7 cellular contexts compared by ENCODE assay signal in genomic region chr13:110108348-110109139, GRCh38.
DNase-seq lines count a peak whose midpoint lies in the region; ATAC-seq and TF ChIP-seq lines count a peak whose summit lies in the region.

No MANE protein-coding gene starts in this region.

- no peaks in the 10 kb centered on the region for H3K36me3 Mint-ChIP-seq in WTC11
- no peaks in the 10 kb centered on the region for H3K36me3 Mint-ChIP-seq in stimulated activated effector memory CD8-positive, alpha-beta T cell treated with anti-CD3 and anti-CD28 coated beads, Interleukin-12 subunit alpha, Interleukin-12 subunit beta, amount 100 ng/mL, for 72 hours

- DNase-seq in NCI-H1436 treated with DMSO at 0.1 percent for 48 hours (lab: John Stamatoyannopoulos, UW): peak; percentile 1
- peak; percentile 71 for DNase-seq in WTC11 (ENCODE audit: low spot score)
- peak; percentile 78 to 88 (median 87) for DNase-seq in heart left ventricle
- DNase-seq in putamen (ENCODE audit: low spot score): peak; percentile 44
- DNase-seq in stimulated activated effector memory CD8-positive, alpha-beta T cell treated with anti-CD3 and anti-CD28 coated beads, Interleukin-12 subunit alpha, Interleukin-12 subunit beta, amount 100 ng/mL, for 72 hours (ENCODE audit: low spot score in 2 of 2): no peak

- no peak for TF ChIP-seq POLR2A in heart left ventricle (IDR thresholded peaks at IDR 0.05)

- H3K9me3 Mint-ChIP-seq in WTC11: no peaks in the 10 kb centered on the region
- peaks cover 6% of the 10 kb centered on the region for H3K9me3 Mint-ChIP-seq in stimulated activated effector memory CD8-positive, alpha-beta T cell treated with anti-CD3 and anti-CD28 coated beads, Interleukin-12 subunit alpha, Interleukin-12 subunit beta, amount 100 ng/mL, for 72 hours

- H3K27me3 ChIP-seq in heart left ventricle: no peaks in the 10 kb centered on the region

- H3K4me3 ChIP-seq in heart left ventricle: no peak overlapping the region

- no peaks in the 10 kb centered on the region for H3K27me3 Mint-ChIP-seq in WTC11 (ENCODE audit: low read depth)

- no peaks in the 10 kb centered on the region for H3K36me3 ChIP-seq in heart left ventricle

- H3K4me3 Mint-ChIP-seq in WTC11: no peak overlapping the region
- H3K4me3 Mint-ChIP-seq in stimulated activated effector memory CD8-positive, alpha-beta T cell treated with anti-CD3 and anti-CD28 coated beads, Interleukin-12 subunit alpha, Interleukin-12 subunit beta, amount 100 ng/mL, for 72 hours: no peak overlapping the region

- H3K4me1 Mint-ChIP-seq in WTC11: peaks cover 17% of the 10 kb centered on the region
- no peaks in the 10 kb centered on the region for H3K4me1 Mint-ChIP-seq in stimulated activated effector memory CD8-positive, alpha-beta T cell treated with anti-CD3 and anti-CD28 coated beads, Interleukin-12 subunit alpha, Interleukin-12 subunit beta, amount 100 ng/mL, for 72 hours

- POLR2A ChIA-PET in WTC11 (lab: Charles Lee): no interaction called here

- intact Hi-C loops in heart left ventricle (cut with DNase I): loop anchor here (2.0 to 10.0 kb wide), 19 partner anchors 28 to 1148 kb away; partner anchors contain the start of gene IRS2 (in 6 of the 10)

- TF ChIP-seq CTCF in WTC11 (IDR thresholded peaks at IDR 0.05) (no peak), heart left ventricle (IDR thresholded peaks at IDR 0.05) (peak; percentile 31 to 80 (median 68))

- WGBS in heart left ventricle, 4 donors: 71 to 83% (median 76%) methylated on average over 6 of the region's 6 CpGs

- H3K27ac Mint-ChIP-seq in WTC11: peak overlapping the region; percentile 2; the same call in 1 of the 2 replicates
- H3K27ac Mint-ChIP-seq in stimulated activated effector memory CD8-positive, alpha-beta T cell treated with anti-CD3 and anti-CD28 coated beads, Interleukin-12 subunit alpha, Interleukin-12 subunit beta, amount 100 ng/mL, for 72 hours: no peak overlapping the region

- CTCF ChIA-PET in WTC11 (lab: Charles Lee): interaction anchor here (1.1 to 1.5 kb wide), 5 partner anchors 8 to 325 kb away, joined by 3 to 4 read pairs (median 4); no protein-coding TSS in a partner anchor

- H3K9me3 ChIP-seq in heart left ventricle: no peaks in the 10 kb centered on the region

- H3K4me1 ChIP-seq in heart left ventricle: peaks cover 3 to 38% (median 13%) of the 10 kb centered on the region in 12 donors

- ATAC-seq in GM18511 (IDR thresholded peaks at IDR 0.05; ENCODE audit: unreplicated experiment) (peak; percentile 70), WTC11 (peak; percentile 83), heart left ventricle (peak; percentile 87 to 92 (median 90)), GM19455 (IDR thresholded peaks at IDR 0.05; ENCODE audit: unreplicated experiment) (no peak)
- ATAC-seq in stimulated activated effector memory CD8-positive, alpha-beta T cell treated with anti-CD3 and anti-CD28 coated beads, Interleukin-12 subunit alpha, Interleukin-12 subunit beta, amount 100 ng/mL, for 72 hours: no peak

- H3K27ac ChIP-seq in heart left ventricle: peak overlapping the region in 9 of 12 donors; percentile 57 to 81 (median 71)

TF ChIP-seq in WTC11, 78 proteins besides CTCF, POLR2A, EP300 and RAD21:
- TF ChIP-seq, protein P1, sequence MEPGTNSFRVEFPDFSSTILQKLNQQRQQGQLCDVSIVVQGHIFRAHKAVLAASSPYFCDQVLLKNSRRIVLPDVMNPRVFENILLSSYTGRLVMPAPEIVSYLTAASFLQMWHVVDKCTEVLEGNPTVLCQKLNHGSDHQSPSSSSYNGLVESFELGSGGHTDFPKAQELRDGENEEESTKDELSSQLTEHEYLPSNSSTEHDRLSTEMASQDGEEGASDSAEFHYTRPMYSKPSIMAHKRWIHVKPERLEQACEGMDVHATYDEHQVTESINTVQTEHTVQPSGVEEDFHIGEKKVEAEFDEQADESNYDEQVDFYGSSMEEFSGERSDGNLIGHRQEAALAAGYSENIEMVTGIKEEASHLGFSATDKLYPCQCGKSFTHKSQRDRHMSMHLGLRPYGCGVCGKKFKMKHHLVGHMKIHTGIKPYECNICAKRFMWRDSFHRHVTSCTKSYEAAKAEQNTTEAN (CRISPR knock-in tag; IDR thresholded peaks at IDR 0.05): peak; percentile 98
- TF ChIP-seq, protein P2, sequence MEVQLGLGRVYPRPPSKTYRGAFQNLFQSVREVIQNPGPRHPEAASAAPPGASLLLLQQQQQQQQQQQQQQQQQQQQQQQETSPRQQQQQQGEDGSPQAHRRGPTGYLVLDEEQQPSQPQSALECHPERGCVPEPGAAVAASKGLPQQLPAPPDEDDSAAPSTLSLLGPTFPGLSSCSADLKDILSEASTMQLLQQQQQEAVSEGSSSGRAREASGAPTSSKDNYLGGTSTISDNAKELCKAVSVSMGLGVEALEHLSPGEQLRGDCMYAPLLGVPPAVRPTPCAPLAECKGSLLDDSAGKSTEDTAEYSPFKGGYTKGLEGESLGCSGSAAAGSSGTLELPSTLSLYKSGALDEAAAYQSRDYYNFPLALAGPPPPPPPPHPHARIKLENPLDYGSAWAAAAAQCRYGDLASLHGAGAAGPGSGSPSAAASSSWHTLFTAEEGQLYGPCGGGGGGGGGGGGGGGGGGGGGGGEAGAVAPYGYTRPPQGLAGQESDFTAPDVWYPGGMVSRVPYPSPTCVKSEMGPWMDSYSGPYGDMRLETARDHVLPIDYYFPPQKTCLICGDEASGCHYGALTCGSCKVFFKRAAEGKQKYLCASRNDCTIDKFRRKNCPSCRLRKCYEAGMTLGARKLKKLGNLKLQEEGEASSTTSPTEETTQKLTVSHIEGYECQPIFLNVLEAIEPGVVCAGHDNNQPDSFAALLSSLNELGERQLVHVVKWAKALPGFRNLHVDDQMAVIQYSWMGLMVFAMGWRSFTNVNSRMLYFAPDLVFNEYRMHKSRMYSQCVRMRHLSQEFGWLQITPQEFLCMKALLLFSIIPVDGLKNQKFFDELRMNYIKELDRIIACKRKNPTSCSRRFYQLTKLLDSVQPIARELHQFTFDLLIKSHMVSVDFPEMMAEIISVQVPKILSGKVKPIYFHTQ (CRISPR knock-in tag; IDR thresholded peaks at IDR 0.05): no peak

Comparison
In these comparisons a context has a peak if more than half of its experiments do, and no peak if none do; other contexts are left out.
1. ATAC-seq: peak in GM18511 (single experiment), WTC11 (single experiment) and heart left ventricle (4 of 4); none in GM19455 (single experiment) and stimulated activated effector memory CD8-positive, alpha-beta T cell treated with anti-CD3 and anti-CD28 coated beads, Interleukin-12 subunit alpha, Interleukin-12 subunit beta, amount 100 ng/mL, for 72 hours (single experiment).
2. DNase-seq: peak in NCI-H1436 treated with DMSO at 0.1 percent for 48 hours (single experiment), WTC11 (single experiment), heart left ventricle (5 of 5) and putamen (single experiment); none in stimulated activated effector memory CD8-positive, alpha-beta T cell treated with anti-CD3 and anti-CD28 coated beads, Interleukin-12 subunit alpha, Interleukin-12 subunit beta, amount 100 ng/mL, for 72 hours (0 of 2).